Comparison of ENCODE assay signal across 8 cellular contexts in genomic region chr9:131393622-131394463, GRCh38. TPM values are rescaled to one million over a fixed set of nuclear protein-coding genes. Genes with fewer than 3 reads are reported as not detected.
A peak's percentile ranks its signal among the peaks of the same experiment; 100 is the strongest.
DNase-seq lines count a peak whose midpoint lies in the region; ATAC-seq and TF ChIP-seq lines count a peak whose summit lies in the region.

PRRC2B (plus strand) TSS chr9:131394086; CDS start chr9:131430145, 36,059 bp downstream.

- H3K9me2 ChIP-seq in PC-3 (replicated peaks; ENCODE audit: low read length): no peaks in the 10 kb centered on the region

- POLR2A ChIA-PET in PC-3 (lab: Charles Lee; ENCODE audit: unreplicated experiment): no interaction called here

- H3K9ac ChIP-seq in PC-3 (ENCODE audit: low read length) (peak within 1 kb of the TSS; percentile 90), muscle layer of colon (ENCODE audit: low read length) (peak within 1 kb of the TSS; percentile 94)

- H2AFZ ChIP-seq in PC-3 (ENCODE audit: low read length): peak within 1 kb of the TSS; percentile 96

- H3K9me3 ChIP-seq in PC-3 (ENCODE audit: low read length): no peaks in the 10 kb centered on the region
- no peaks in the 10 kb centered on the region for H3K9me3 ChIP-seq in esophagus muscularis mucosa
- H3K9me3 ChIP-seq in muscle layer of colon (ENCODE audit: low read length): no peaks in the 10 kb centered on the region

- H3K4me1 ChIP-seq in PC-3 (ENCODE audit: insufficient read depth, low read length) (peaks cover 27% of the 10 kb centered on the region), esophagus muscularis mucosa (peaks cover 42 to 52% (median 48%) of the 10 kb centered on the region in 4 donors), muscle layer of colon (ENCODE audit: insufficient read depth, low read length) (peaks cover 35% of the 10 kb centered on the region)

- H3K27me3 ChIP-seq in PC-3 (ENCODE audit: low read length) (no peaks in the 10 kb centered on the region), esophagus muscularis mucosa (no peaks in the 10 kb centered on the region), muscle layer of colon (ENCODE audit: control insufficient read depth in 1 of 2, insufficient read depth in 2 of 2, low read length in 2 of 2) (no peaks in the 10 kb centered on the region)

- intact Hi-C loops in PC-3 (cut with micrococcal nuclease): loop anchor here (2.0 kb wide), 1 partner anchor 29 kb away; no protein-coding TSS in a partner anchor
- intact Hi-C loops in esophagus muscularis mucosa (cut with DNase I): no loop called here

- no peaks in the 10 kb centered on the region for H3F3A ChIP-seq in PC-3 (ENCODE audit: low read length, unreplicated experiment)

- 2% methylated on average over 26 of the region's 114 CpGs for WGBS in esophagus muscularis mucosa

- TF ChIP-seq EP300 in esophagus muscularis mucosa (IDR thresholded peaks at IDR 0.05): no peak

- H4K20me1 ChIP-seq in PC-3 (ENCODE audit: low read length): peaks cover 39% of the 10 kb centered on the region

- ATAC-seq in GM19372 (IDR thresholded peaks at IDR 0.05; ENCODE audit: low read depth, unreplicated experiment) (peak; percentile 66), PC-3 (peak; percentile 53)

- H3K36me3 ChIP-seq in PC-3 (ENCODE audit: low read depth, low read length) (no peaks in the 10 kb centered on the region), esophagus muscularis mucosa (no peaks in the 10 kb centered on the region), muscle layer of colon (ENCODE audit: insufficient read depth, low read length) (no peaks in the 10 kb centered on the region)

- TF ChIP-seq POLR2A in esophagus muscularis mucosa (IDR thresholded peaks at IDR 0.05; ENCODE audit: low read depth): no peak

- peak within 1 kb of the TSS; percentile 96 for H3K4me2 ChIP-seq in PC-3 (ENCODE audit: low read length)

- peak within 1 kb of the TSS; percentile 68 for H3K27ac ChIP-seq in PC-3 (ENCODE audit: low read length)
- peak within 1 kb of the TSS; percentile 98 to 99 (median 98) for H3K27ac ChIP-seq in esophagus muscularis mucosa (replicated peaks in 1 of 4)
- peak within 1 kb of the TSS; percentile 85 for H3K27ac ChIP-seq in muscle layer of colon (ENCODE audit: low read depth, low read length)

- H3K79me2 ChIP-seq in PC-3 (ENCODE audit: low read length): peaks cover 44% of the 10 kb centered on the region

- CTCF ChIA-PET in PC-3 (lab: Charles Lee): no interaction called here

- BruUV-seq in PC-3 (replicated peaks; lab: Mats Ljungman, UMichigan): no TSS peak

- no peak for TF ChIP-seq CTCF in PC-3 (conservative IDR thresholded peaks at IDR 0.05; ENCODE audit: low read depth, low read length)
- peak; percentile 47 to 89 (median 66) for TF ChIP-seq CTCF in esophagus muscularis mucosa (IDR thresholded peaks at IDR 0.05)

- DNase-seq in C1 segment of cervical spinal cord (lab: John Stamatoyannopoulos, UW) (peak in 12 of 14 donors; percentile 49 to 92 (median 74)), HT1080 (ENCODE audit: low read depth) (peak; percentile 48), PC-3 (peak; percentile 78), esophagus muscularis mucosa (ENCODE audit: extremely low spot score) (no peak)
- peak; percentile 85 to 88 for DNase-seq in activated T-cell treated with anti-CD3 and anti-CD28 coated beads, Interleukin-2, amount 50 U/mL, for 48 hours
- DNase-seq in stimulated activated CD8-positive, alpha-beta memory T cell treated with anti-CD3 and anti-CD28 coated beads, Interleukin-7, amount 100 ng/mL, for 24 hours (ENCODE audit: low read depth): peak; percentile 66

- H3K4me3 ChIP-seq in PC-3 (ENCODE audit: low read length) (peak within 1 kb of the TSS; percentile 98), esophagus muscularis mucosa (peak within 1 kb of the TSS; percentile 78 to 89 (median 82)), muscle layer of colon (ENCODE audit: low read depth in 1 of 2, low read length in 2 of 2) (peak within 1 kb of the TSS; percentile 45 to 75)

RNA-seq across cellular contexts. Expression of gene PRRC2B, which starts in this region (rescaled TPM):
- total RNA-seq in HT1080 (2014; rRNA removed; shearing (Covaris generic)): 35.6 and 49.9 TPM in 2 replicates
- 45.2 and 64.0 TPM in 2 replicates for polyA plus RNA-seq in HT1080 (2015; cell fraction: cytosol; rRNA removed)
- 145 and 183 TPM in 2 replicates for polyA plus RNA-seq in HT1080 (2015; cell fraction: nucleus; rRNA removed)
- total RNA-seq in PC-3 (2014; rRNA removed): 46.9 and 64.7 TPM in 2 replicates
- total RNA-seq in esophagus muscularis mucosa: 100 to 1,000 TPM; 109 to 226 (median 148) TPM
